ENCODE assay signal across 27 cellular contexts in genomic region chr1:111855260-111855659, GRCh38.
"Had no signal": no experiment of that assay in that cellular context is flagged by ENCODE, and none has a peak within 500 bp of the region (broad histone marks: within the 10 kb centered on the region; RNA-seq: fewer than 3 reads in every experiment).

No MANE protein-coding gene starts in this region.

- H3K27ac Mint-ChIP-seq: activated CD4-positive, alpha-beta memory T cell treated with anti-CD3 and anti-CD28 coated beads, Interleukin-2, amount 10 ng/mL, durations not matched to agents 7 days and 5 days; activated CD4-positive, alpha-beta T cell treated with anti-CD3 and anti-CD28 coated beads, Interleukin-2, amount 10 ng/mL, durations not matched to agents 7 days and 5 days; activated naive CD4-positive, alpha-beta T cell treated with anti-CD3 and anti-CD28 coated beads, Interleukin-2, amount 10 ng/mL, durations not matched to agents 7 days and 5 days; activated naive CD4-positive, alpha-beta T cell treated with anti-CD3 and anti-CD28 coated beads, Interleukin-2, amount 50 U/mL, for 72 hours; activated naive CD8-positive, alpha-beta T cell treated with anti-CD3 and anti-CD28 coated beads, Interleukin-2, amount 10 ng/mL, durations not matched to agents 7 days and 5 days; activated T-cell treated with anti-CD3 and anti-CD28 coated beads, Interleukin-2, amount 50 U/mL, for 24 hours; activated T-cell treated with anti-CD3 and anti-CD28 coated beads, Interleukin-2, amount 50 U/mL, for 72 hours had no signal

- H3K27me3 ChIP-seq: ascending aorta, breast epithelium, colonic mucosa had no signal

- H3K4me1 Mint-ChIP-seq: activated CD4-positive, alpha-beta memory T cell treated with anti-CD3 and anti-CD28 coated beads, Interleukin-2, amount 10 ng/mL, durations not matched to agents 7 days and 5 days; activated CD4-positive, alpha-beta T cell treated with anti-CD3 and anti-CD28 coated beads, Interleukin-2, amount 10 ng/mL, durations not matched to agents 7 days and 5 days; activated naive CD4-positive, alpha-beta T cell treated with anti-CD3 and anti-CD28 coated beads, Interleukin-2, amount 10 ng/mL, durations not matched to agents 7 days and 5 days; activated naive CD8-positive, alpha-beta T cell treated with anti-CD3 and anti-CD28 coated beads, Interleukin-2, amount 10 ng/mL, durations not matched to agents 7 days and 5 days had no signal

- H3K36me3 ChIP-seq: ascending aorta, breast epithelium, cardiac muscle cell, colonic mucosa had no signal

- H3K36me3 Mint-ChIP-seq: activated naive CD4-positive, alpha-beta T cell treated with anti-CD3 and anti-CD28 coated beads, Interleukin-2, amount 10 ng/mL, durations not matched to agents 7 days and 5 days; activated naive CD4-positive, alpha-beta T cell treated with anti-CD3 and anti-CD28 coated beads, Interleukin-2, amount 50 U/mL, for 72 hours; activated naive CD8-positive, alpha-beta T cell treated with anti-CD3 and anti-CD28 coated beads, Interleukin-2, amount 10 ng/mL, durations not matched to agents 7 days and 5 days; brain had no signal

- H3K9me3 Mint-ChIP-seq: activated CD4-positive, alpha-beta memory T cell treated with anti-CD3 and anti-CD28 coated beads, Interleukin-2, amount 10 ng/mL, durations not matched to agents 7 days and 5 days; activated CD4-positive, alpha-beta T cell treated with anti-CD3 and anti-CD28 coated beads, Interleukin-2, amount 10 ng/mL, durations not matched to agents 7 days and 5 days; activated naive CD4-positive, alpha-beta T cell treated with anti-CD3 and anti-CD28 coated beads, Interleukin-2, amount 10 ng/mL, durations not matched to agents 7 days and 5 days; activated naive CD4-positive, alpha-beta T cell treated with anti-CD3 and anti-CD28 coated beads, Interleukin-2, amount 50 U/mL, for 72 hours; activated naive CD8-positive, alpha-beta T cell treated with anti-CD3 and anti-CD28 coated beads, Interleukin-2, amount 10 ng/mL, durations not matched to agents 7 days and 5 days; activated T-cell treated with anti-CD3 and anti-CD28 coated beads, Interleukin-2, amount 50 U/mL, for 24 hours; activated T-cell treated with anti-CD3 and anti-CD28 coated beads, Interleukin-2, amount 50 U/mL, for 72 hours had no signal

- ATAC-seq: activated naive CD4-positive, alpha-beta T cell treated with anti-CD3 and anti-CD28 coated beads, Interleukin-2, amount 50 U/mL, for 72 hours; activated T-cell treated with anti-CD3 and anti-CD28 coated beads, Interleukin-2, amount 50 U/mL, for 72 hours; esophagus mucosa had no signal

- H3K4me3 Mint-ChIP-seq: activated CD4-positive, alpha-beta memory T cell treated with anti-CD3 and anti-CD28 coated beads, Interleukin-2, amount 10 ng/mL, durations not matched to agents 7 days and 5 days; activated CD4-positive, alpha-beta T cell treated with anti-CD3 and anti-CD28 coated beads, Interleukin-2, amount 10 ng/mL, durations not matched to agents 7 days and 5 days; activated naive CD4-positive, alpha-beta T cell treated with anti-CD3 and anti-CD28 coated beads, Interleukin-2, amount 10 ng/mL, durations not matched to agents 7 days and 5 days; activated naive CD8-positive, alpha-beta T cell treated with anti-CD3 and anti-CD28 coated beads, Interleukin-2, amount 10 ng/mL, durations not matched to agents 7 days and 5 days; activated T-cell treated with anti-CD3 and anti-CD28 coated beads, Interleukin-2, amount 50 U/mL, for 24 hours; activated T-cell treated with anti-CD3 and anti-CD28 coated beads, Interleukin-2, amount 50 U/mL, for 72 hours; brain had no signal

- H3K27ac ChIP-seq: ascending aorta, breast epithelium, cardiac muscle cell, colonic mucosa had no signal

- H3K9me3 ChIP-seq: ascending aorta, breast epithelium, colonic mucosa had no signal

- FAIRE-seq: frontal cortex had no signal

- DNase-seq: activated CD4-positive, alpha-beta memory T cell treated with anti-CD3 and anti-CD28 coated beads, Interleukin-2, amount 10 ng/mL, durations not matched to agents 7 days and 5 days; activated CD4-positive, alpha-beta T cell treated with anti-CD3 and anti-CD28 coated beads for 1 hour; activated CD4-positive, alpha-beta T cell treated with anti-CD3 and anti-CD28 coated beads for 4 hours; activated CD4-positive, alpha-beta T cell treated with anti-CD3 and anti-CD28 coated beads, Interleukin-2, amount 10 ng/mL, durations not matched to agents 7 days and 5 days; activated CD4-positive, alpha-beta T cell treated with anti-CD3 and anti-CD28 coated beads, Interleukin-2, amount 50 U/mL, for 4 hours; activated CD8-positive, alpha-beta memory T cell treated with anti-CD3 and anti-CD28 coated beads, Interleukin-2, amount 50 U/mL, for 48 hours; activated gamma-delta T cell; activated naive CD4-positive, alpha-beta T cell; activated naive CD4-positive, alpha-beta T cell treated with anti-CD3 and anti-CD28 coated beads, Interleukin-2, amount 10 ng/mL, durations not matched to agents 7 days and 5 days; activated naive CD8-positive, alpha-beta T cell treated with anti-CD3 and anti-CD28 coated beads, Interleukin-2, amount 10 ng/mL, durations not matched to agents 7 days and 5 days; activated T-cell treated with anti-CD3 and anti-CD28 coated beads for 4 hours; activated T-cell treated with anti-CD3 and anti-CD28 coated beads, Interleukin-2, amount 50 U/mL, for 24 hours; activated T-cell treated with anti-CD3 and anti-CD28 coated beads, Interleukin-2, amount 50 U/mL, for 72 hours; central memory CD4-positive, alpha-beta T cell; cerebellar nuclear complex; colonic mucosa; effector CD8-positive, alpha-beta T cell; foreskin fibroblast; head of caudate nucleus; T-helper 2 cell had no signal

- H3K27me3 Mint-ChIP-seq: activated naive CD4-positive, alpha-beta T cell treated with anti-CD3 and anti-CD28 coated beads, Interleukin-2, amount 10 ng/mL, durations not matched to agents 7 days and 5 days had no signal

- H3K4me3 ChIP-seq: ascending aorta, breast epithelium, cardiac muscle cell, colonic mucosa had no signal

- H3K4me1 ChIP-seq: ascending aorta, breast epithelium, colonic mucosa had no signal
